8 cellular contexts compared by ENCODE assay signal in the genomic region with DNA sequence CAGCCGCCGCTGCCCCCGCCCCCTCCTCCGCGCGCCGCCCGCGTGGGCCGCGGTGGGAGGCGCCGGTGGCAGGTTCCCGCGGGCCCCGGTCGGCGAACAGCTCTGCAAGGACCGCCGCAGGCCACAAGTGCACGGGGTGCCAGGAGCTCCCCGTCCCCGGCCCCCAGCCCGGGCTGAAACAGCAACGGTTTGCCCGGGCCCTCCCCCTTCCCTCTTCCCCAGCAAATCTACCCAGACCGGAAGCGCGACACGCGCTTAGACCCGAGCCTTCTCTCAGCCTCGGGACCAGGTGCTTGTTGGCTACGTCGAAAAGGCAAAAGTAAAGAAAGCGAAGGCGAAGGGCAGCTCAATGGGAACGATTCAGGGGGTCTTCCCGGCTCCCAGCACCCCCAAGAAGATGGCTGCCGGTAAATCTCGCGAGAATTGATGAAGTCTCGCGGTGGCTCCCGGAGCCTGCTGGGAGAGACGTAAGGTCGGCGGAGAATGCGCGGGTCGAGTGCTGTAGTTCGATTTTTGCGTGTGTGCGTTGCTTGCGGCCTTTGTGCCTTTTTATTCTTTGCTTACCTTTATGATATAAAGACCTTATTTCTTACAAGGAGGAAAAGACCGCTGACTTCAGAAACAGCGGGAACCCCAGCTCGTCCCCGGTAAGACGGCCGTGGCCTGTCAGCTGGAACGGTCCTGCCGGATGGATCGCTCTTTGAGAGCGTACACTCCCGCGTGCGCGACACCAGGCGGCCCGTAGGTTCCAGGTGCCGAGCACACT. TPM values are rescaled to one million over a fixed set of nuclear protein-coding genes. Genes with fewer than 3 reads are reported as not detected.
DNase-seq lines count a peak whose midpoint lies in the region; FAIRE-seq and TF ChIP-seq lines count a peak whose summit lies in the region.

A gene with protein sequence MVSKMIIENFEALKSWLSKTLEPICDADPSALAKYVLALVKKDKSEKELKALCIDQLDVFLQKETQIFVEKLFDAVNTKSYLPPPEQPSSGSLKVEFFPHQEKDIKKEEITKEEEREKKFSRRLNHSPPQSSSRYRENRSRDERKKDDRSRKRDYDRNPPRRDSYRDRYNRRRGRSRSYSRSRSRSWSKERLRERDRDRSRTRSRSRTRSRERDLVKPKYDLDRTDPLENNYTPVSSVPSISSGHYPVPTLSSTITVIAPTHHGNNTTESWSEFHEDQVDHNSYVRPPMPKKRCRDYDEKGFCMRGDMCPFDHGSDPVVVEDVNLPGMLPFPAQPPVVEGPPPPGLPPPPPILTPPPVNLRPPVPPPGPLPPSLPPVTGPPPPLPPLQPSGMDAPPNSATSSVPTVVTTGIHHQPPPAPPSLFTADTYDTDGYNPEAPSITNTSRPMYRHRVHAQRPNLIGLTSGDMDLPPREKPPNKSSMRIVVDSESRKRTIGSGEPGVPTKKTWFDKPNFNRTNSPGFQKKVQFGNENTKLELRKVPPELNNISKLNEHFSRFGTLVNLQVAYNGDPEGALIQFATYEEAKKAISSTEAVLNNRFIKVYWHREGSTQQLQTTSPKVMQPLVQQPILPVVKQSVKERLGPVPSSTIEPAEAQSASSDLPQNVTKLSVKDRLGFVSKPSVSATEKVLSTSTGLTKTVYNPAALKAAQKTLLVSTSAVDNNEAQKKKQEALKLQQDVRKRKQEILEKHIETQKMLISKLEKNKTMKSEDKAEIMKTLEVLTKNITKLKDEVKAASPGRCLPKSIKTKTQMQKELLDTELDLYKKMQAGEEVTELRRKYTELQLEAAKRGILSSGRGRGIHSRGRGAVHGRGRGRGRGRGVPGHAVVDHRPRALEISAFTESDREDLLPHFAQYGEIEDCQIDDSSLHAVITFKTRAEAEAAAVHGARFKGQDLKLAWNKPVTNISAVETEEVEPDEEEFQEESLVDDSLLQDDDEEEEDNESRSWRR (minus strand): TSS at position 425 of the 766 bp plus-strand sequence. CDS start 481 bp downstream, outside the sequence.

- H3K27me3 ChIP-seq in Loucy (ENCODE audit: insufficient read depth, low read length, poor library complexity, severe bottlenecking) (no peaks in the 10 kb centered on the region), neural cell (ENCODE audit: insufficient read depth, low read depth, low read length) (no peaks in the 10 kb centered on the region), stomach (no peaks in the 10 kb centered on the region)

- peak; percentile 92 for FAIRE-seq in H54 (lab: Jason Lieb, UNC)

- TF ChIP-seq POLR2A in H54 (IDR thresholded peaks at IDR 0.05; ENCODE audit: low read depth, low read length) (peak; percentile 75), stomach (IDR thresholded peaks at IDR 0.05) (no peak)

- H3K36me3 ChIP-seq in Loucy (ENCODE audit: insufficient read depth, low read length) = no peaks in the 10 kb centered on the region
- H3K36me3 ChIP-seq in neural cell (ENCODE audit: insufficient read depth, low read length) = no peaks in the 10 kb centered on the region
- no peaks in the 10 kb centered on the region for H3K36me3 ChIP-seq in stomach

- H3F3A ChIP-seq in Loucy (ENCODE audit: low read depth) = no peaks in the 10 kb centered on the region
- no peaks in the 10 kb centered on the region for H3F3A ChIP-seq in neural cell (ENCODE audit: insufficient read depth, low read length, poor library complexity, severe bottlenecking)

- H3K4me2 ChIP-seq in Loucy (ENCODE audit: low read depth, low read length, poor library complexity, severe bottlenecking) (peak within 1 kb of the TSS; percentile 95), neural cell (ENCODE audit: low read length) (peak within 1 kb of the TSS; percentile 91)

- intact Hi-C loops in stomach (cut with DNase I; ENCODE audit: low total_unique reads) = no loop called here

- H3K9me3 ChIP-seq in Loucy (ENCODE audit: insufficient read depth, low read depth, low read length) (no peaks in the 10 kb centered on the region), neural cell (ENCODE audit: low read length) (no peaks in the 10 kb centered on the region), stomach (no peaks in the 10 kb centered on the region)

- H4K20me1 ChIP-seq in Loucy (ENCODE audit: insufficient read depth, low read length, poor library complexity, severe bottlenecking) = peaks cover 43% of the 10 kb centered on the region
- no peaks in the 10 kb centered on the region for H4K20me1 ChIP-seq in neural cell (ENCODE audit: insufficient read depth)

- H3K4me3 ChIP-seq in Loucy (ENCODE audit: low read length, poor library complexity, severe bottlenecking) (peak within 1 kb of the TSS; percentile 92), neural cell (ENCODE audit: low read length) (peak within 1 kb of the TSS; percentile 78), stomach (peak within 1 kb of the TSS; percentile 84 to 100 (median 97))

- TF ChIP-seq EP300 in neural cell (conservative IDR thresholded peaks at IDR 0.05; ENCODE audit: poor library complexity, severe bottlenecking) = peak; percentile 48
- TF ChIP-seq EP300 in stomach (IDR thresholded peaks at IDR 0.05) = no peak

- H3K79me2 ChIP-seq in Loucy (ENCODE audit: insufficient read depth, low read length) = peaks cover 74% of the 10 kb centered on the region
- H3K79me2 ChIP-seq in neural cell (replicated peaks; ENCODE audit: insufficient read depth, low read length) = peaks cover 58% of the 10 kb centered on the region

- DNase-seq in EL (peak; percentile 94), H54 (ENCODE audit: insufficient read length, low spot score) (peak; percentile 73), SHP77 (lab: John Stamatoyannopoulos, UW) (peak; percentile 69 to 78), fibroblast of the conjunctiva (ENCODE audit: low read depth) (peak; percentile 91), stomach (peak; percentile 94)
- DNase-seq in activated effector memory CD4-positive, alpha-beta T cell treated with Interleukin-2 at 50 U/mL for 16 hours = peak; percentile 88

- H3K9me2 ChIP-seq in Loucy (replicated peaks; ENCODE audit: low read depth, low read length) = no peaks in the 10 kb centered on the region
- H3K9me2 ChIP-seq in neural cell (ENCODE audit: insufficient read depth, low read length) = no peaks in the 10 kb centered on the region

- 0 to 1% (median 0%) methylated on average over 45 to 72 of the region's 72 CpGs for WGBS in stomach, 5 donors

- no peak for TF ChIP-seq RAD21 in neural cell (conservative IDR thresholded peaks at IDR 0.05)

- H3K4me1 ChIP-seq in Loucy (ENCODE audit: insufficient read depth, low read length, poor library complexity, severe bottlenecking) (peaks cover 53% of the 10 kb centered on the region), stomach (peaks cover 33 to 63% (median 51%) of the 10 kb centered on the region in 4 donors)

- H3K27ac ChIP-seq in neural cell (ENCODE audit: low read length) (peak within 1 kb of the TSS; percentile 98), stomach (peak within 1 kb of the TSS; percentile 92 to 100 (median 96))

- H3K9ac ChIP-seq in Loucy (ENCODE audit: low read depth, low read length, poor library complexity, severe bottlenecking) = peak within 1 kb of the TSS; percentile 93
- H3K9ac ChIP-seq in neural cell (ENCODE audit: low read length) = peak within 1 kb of the TSS; percentile 96

- peak within 1 kb of the TSS; percentile 94 for H2AFZ ChIP-seq in Loucy (ENCODE audit: low read length)
- peak within 1 kb of the TSS; percentile 88 for H2AFZ ChIP-seq in neural cell (ENCODE audit: low read depth, low read length)

- no peak for TF ChIP-seq CTCF in Loucy (conservative IDR thresholded peaks at IDR 0.05; ENCODE audit: low read length)
- TF ChIP-seq CTCF in neural cell (IDR thresholded peaks at IDR 0.05; ENCODE audit: poor library complexity, severe bottlenecking) = peak; percentile 36
- TF ChIP-seq CTCF in stomach (IDR thresholded peaks at IDR 0.05) = peak in 1 of 7 experiments; percentile 21

TF ChIP-seq in neural cell, 6 proteins besides CTCF, POLR2A, EP300 and RAD21:
- TF ChIP-seq, protein P1, sequence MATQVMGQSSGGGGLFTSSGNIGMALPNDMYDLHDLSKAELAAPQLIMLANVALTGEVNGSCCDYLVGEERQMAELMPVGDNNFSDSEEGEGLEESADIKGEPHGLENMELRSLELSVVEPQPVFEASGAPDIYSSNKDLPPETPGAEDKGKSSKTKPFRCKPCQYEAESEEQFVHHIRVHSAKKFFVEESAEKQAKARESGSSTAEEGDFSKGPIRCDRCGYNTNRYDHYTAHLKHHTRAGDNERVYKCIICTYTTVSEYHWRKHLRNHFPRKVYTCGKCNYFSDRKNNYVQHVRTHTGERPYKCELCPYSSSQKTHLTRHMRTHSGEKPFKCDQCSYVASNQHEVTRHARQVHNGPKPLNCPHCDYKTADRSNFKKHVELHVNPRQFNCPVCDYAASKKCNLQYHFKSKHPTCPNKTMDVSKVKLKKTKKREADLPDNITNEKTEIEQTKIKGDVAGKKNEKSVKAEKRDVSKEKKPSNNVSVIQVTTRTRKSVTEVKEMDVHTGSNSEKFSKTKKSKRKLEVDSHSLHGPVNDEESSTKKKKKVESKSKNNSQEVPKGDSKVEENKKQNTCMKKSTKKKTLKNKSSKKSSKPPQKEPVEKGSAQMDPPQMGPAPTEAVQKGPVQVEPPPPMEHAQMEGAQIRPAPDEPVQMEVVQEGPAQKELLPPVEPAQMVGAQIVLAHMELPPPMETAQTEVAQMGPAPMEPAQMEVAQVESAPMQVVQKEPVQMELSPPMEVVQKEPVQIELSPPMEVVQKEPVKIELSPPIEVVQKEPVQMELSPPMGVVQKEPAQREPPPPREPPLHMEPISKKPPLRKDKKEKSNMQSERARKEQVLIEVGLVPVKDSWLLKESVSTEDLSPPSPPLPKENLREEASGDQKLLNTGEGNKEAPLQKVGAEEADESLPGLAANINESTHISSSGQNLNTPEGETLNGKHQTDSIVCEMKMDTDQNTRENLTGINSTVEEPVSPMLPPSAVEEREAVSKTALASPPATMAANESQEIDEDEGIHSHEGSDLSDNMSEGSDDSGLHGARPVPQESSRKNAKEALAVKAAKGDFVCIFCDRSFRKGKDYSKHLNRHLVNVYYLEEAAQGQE (IDR thresholded peaks at IDR 0.05; ENCODE audit: borderline replicate concordance) = peak; percentile 85
- TF ChIP-seq EZH2 (IDR thresholded peaks at IDR 0.05; ENCODE audit: borderline replicate concordance, insufficient read depth, low read length, poor library complexity, severe bottlenecking) = no peak
- TF ChIP-seq SMC3 (conservative IDR thresholded peaks at IDR 0.05; ENCODE audit: poor library complexity) = no peak
- peak; percentile 85 for TF ChIP-seq TAF1 (IDR thresholded peaks at IDR 0.05; ENCODE audit: low read depth)
- TF ChIP-seq POLR2AphosphoS5 (IDR thresholded peaks at IDR 0.05) = peak; percentile 94
- peak; percentile 93 for TF ChIP-seq MXI1 (conservative IDR thresholded peaks at IDR 0.05; ENCODE audit: poor library complexity, severe bottlenecking)

RNA-seq across cellular contexts. Expression of the gene that starts here (rescaled TPM):
- polyA plus RNA-seq in neural cell (95.9 and 112 TPM in 2 replicates), stomach (10 to 100 TPM in 1 of 3 donors, 1 to 10 TPM in 2; 6.1 to 21.8 (median 7.8) TPM)
- 103 and 121 TPM in 2 replicates for polyA minus RNA-seq in neural cell
- total RNA-seq in stomach = 10 to 100 TPM; 14.8 to 76.9 (median 40.6) TPM

Comparison
In these comparisons a context has a peak if more than half of its experiments do, and no peak if none do; other contexts are left out.
1. Peak in every context shown above with its lines: DNase-seq, H3K4me3 ChIP-seq and H3K27ac ChIP-seq.